8 cellular contexts compared by ENCODE assay signal in genomic region chr22:30435674-30436126, GRCh38. TPM values are rescaled to one million over a fixed set of nuclear protein-coding genes. Genes with fewer than 3 reads are reported as not detected.
DNase-seq lines count a peak whose midpoint lies in the region; ATAC-seq and TF ChIP-seq lines count a peak whose summit lies in the region.

No MANE protein-coding gene starts in this region.

- H3K4me3 Mint-ChIP-seq in CD4-positive, CD25-positive, alpha-beta regulatory T cell: peak overlapping the region; percentile 79 to 87 (median 83)

- no peaks in the 10 kb centered on the region for H4K20me1 ChIP-seq in OCI-LY7 (ENCODE audit: insufficient read depth, low read length)

- POLR2A ChIA-PET in OCI-LY7 (lab: Charles Lee): interaction anchor here (0.6 to 6.6 kb wide), 4 partner anchors 11 to 1554 kb away, joined by 3 to 48 read pairs (median 4); partner anchors contain the start of gene MTFP1

- peaks cover 7 to 24% (median 10%) of the 10 kb centered on the region in 4 donors for H3K4me1 Mint-ChIP-seq in CD4-positive, CD25-positive, alpha-beta regulatory T cell

- peak overlapping the region; percentile 78 for H3K4me2 ChIP-seq in OCI-LY7 (ENCODE audit: low read length)

- peak; percentile 90 to 92 for ATAC-seq in CD4-positive, CD25-positive, alpha-beta regulatory T cell (ENCODE audit: low read depth in 2 of 2)
- ATAC-seq in HG02840 (IDR thresholded peaks at IDR 0.05; ENCODE audit: low FRiP score, unreplicated experiment) (no peak), GM21390 (IDR thresholded peaks at IDR 0.05; ENCODE audit: unreplicated experiment) (no peak)

- intact Hi-C loops in OCI-LY7 (cut with micrococcal nuclease; ENCODE audit: unreplicated experiment): loop anchor here (1.0 to 5.0 kb wide), 3 partner anchors 9 to 857 kb away; partner anchors contain the start of genes PIK3IP1 and TCN2

- H3K4me3 ChIP-seq in CD4-positive, CD25-positive, alpha-beta regulatory T cell (ENCODE audit: low read depth, low read length): peak overlapping the region; percentile 61
- H3K4me3 ChIP-seq in OCI-LY7 (ENCODE audit: low read depth, low read length, poor library complexity, severe bottlenecking): peak overlapping the region; percentile 63
- H3K4me3 ChIP-seq in neuron (ENCODE audit: low read length): no peak overlapping the region

- peaks cover 10% of the 10 kb centered on the region for H3K4me1 ChIP-seq in CD4-positive, CD25-positive, alpha-beta regulatory T cell (ENCODE audit: control insufficient read depth, insufficient read depth, low read length, poor library complexity, severe bottlenecking)
- H3K4me1 ChIP-seq in OCI-LY7 (ENCODE audit: insufficient read depth, low read length, poor library complexity, severe bottlenecking) (peaks cover 25% of the 10 kb centered on the region), neuron (ENCODE audit: insufficient read depth, low read length) (no peaks in the 10 kb centered on the region)

- peak; percentile 67 for TF ChIP-seq CTCF in OCI-LY7 (conservative IDR thresholded peaks at IDR 0.05; ENCODE audit: low read length)

- no peaks in the 10 kb centered on the region for H3K36me3 ChIP-seq in CD4-positive, CD25-positive, alpha-beta regulatory T cell (ENCODE audit: control insufficient read depth, insufficient read depth, low read length)
- peaks cover 16% of the 10 kb centered on the region for H3K36me3 ChIP-seq in OCI-LY7 (ENCODE audit: insufficient read depth, low read length)
- H3K36me3 ChIP-seq in neuron (ENCODE audit: insufficient read depth, low read length): no peaks in the 10 kb centered on the region

- H3K27me3 ChIP-seq in CD4-positive, CD25-positive, alpha-beta regulatory T cell (ENCODE audit: control insufficient read depth, insufficient read depth, low read length): peaks cover 4% of the 10 kb centered on the region
- H3K27me3 ChIP-seq in neuron (ENCODE audit: insufficient read depth, low read length): no peaks in the 10 kb centered on the region

- H3K27ac Mint-ChIP-seq in CD4-positive, CD25-positive, alpha-beta regulatory T cell: peak overlapping the region; percentile 98 to 100 (median 100)

- H2AFZ ChIP-seq in OCI-LY7 (ENCODE audit: low read length) (peak overlapping the region; percentile 85), neuron (ENCODE audit: low read depth, low read length) (peak overlapping the region; percentile 20)

- BruUV-seq in OCI-LY7 (replicated peaks; lab: Mats Ljungman, UMichigan): no TSS peak

- H3K9me3 ChIP-seq in CD4-positive, CD25-positive, alpha-beta regulatory T cell (ENCODE audit: control insufficient read depth in 2 of 2, low read length in 2 of 2): peaks cover 2 to 11% of the 10 kb centered on the region in 2 experiments
- H3K9me3 ChIP-seq in OCI-LY7 (ENCODE audit: low read length): no peaks in the 10 kb centered on the region
- H3K9me3 ChIP-seq in neuron (ENCODE audit: low read length): peaks cover 2% of the 10 kb centered on the region

- H3K9me3 Mint-ChIP-seq in CD4-positive, CD25-positive, alpha-beta regulatory T cell: peaks cover 0 to 16% (median 5%) of the 10 kb centered on the region in 7 donors

- no peaks in the 10 kb centered on the region for H3K9me2 ChIP-seq in OCI-LY7 (ENCODE audit: insufficient read depth, low read length)

- H3K79me2 ChIP-seq in OCI-LY7 (ENCODE audit: insufficient read depth, low read depth, low read length): no peaks in the 10 kb centered on the region

- peak; percentile 83 to 93 (median 89) for DNase-seq in CD4-positive, CD25-positive, alpha-beta regulatory T cell
- DNase-seq in OCI-LY7 (ENCODE audit: low spot score): peak; percentile 90
- DNase-seq in activated gamma-delta T cell (lab: John Stamatoyannopoulos, UW): peak; percentile 62
- no peak for DNase-seq in NCI-H1105 treated with DMSO at 0.1 percent for 48 hours (lab: John Stamatoyannopoulos, UW)
- no peak for DNase-seq in middle frontal gyrus (ENCODE audit: extremely low spot score, low spot score)

- H3K36me3 Mint-ChIP-seq in CD4-positive, CD25-positive, alpha-beta regulatory T cell: peaks cover 4% of the 10 kb centered on the region

- CTCF ChIA-PET in OCI-LY7 (lab: Charles Lee; ENCODE audit: unreplicated experiment): interaction anchor here (1.0 to 2.1 kb wide), 3 partner anchors 9 to 12 kb away, joined by 5 to 6 read pairs (median 5); no protein-coding TSS in a partner anchor

- peaks cover 41% of the 10 kb centered on the region for H3K27me3 Mint-ChIP-seq in CD4-positive, CD25-positive, alpha-beta regulatory T cell

- H3K27ac ChIP-seq in CD4-positive, CD25-positive, alpha-beta regulatory T cell (ENCODE audit: insufficient read depth, low read length, poor library complexity, severe bottlenecking): peak overlapping the region; percentile 96
- H3K27ac ChIP-seq in OCI-LY7 (ENCODE audit: low read depth, low read length, poor library complexity, severe bottlenecking): peak overlapping the region; percentile 67

RNA-seq across cellular contexts. Expression of gene MTFP1, which starts 10.1 kb away (rescaled TPM):
- total RNA-seq in CD4-positive, CD25-positive, alpha-beta regulatory T cell: 111 TPM
- 10 to 100 TPM; 38.3 to 48.9 (median 43.8) TPM for polyA plus RNA-seq in CD4-positive, CD25-positive, alpha-beta regulatory T cell
- total RNA-seq in OCI-LY7 (2014; rRNA removed; shearing (Covaris generic)): 70.5 and 81.9 TPM in 2 replicates
- total RNA-seq in OCI-LY7 (2022): 63.6 and 83.2 TPM in 2 replicates

RNA-seq across cellular contexts. Expression of gene SEC14L3, which starts 36.1 kb away (rescaled TPM):
- not detected for total RNA-seq in CD4-positive, CD25-positive, alpha-beta regulatory T cell
- not detected for polyA plus RNA-seq in CD4-positive, CD25-positive, alpha-beta regulatory T cell
- total RNA-seq in OCI-LY7 (2014; rRNA removed; shearing (Covaris generic)): not detected in 2 replicates
- total RNA-seq in OCI-LY7 (2022): not detected in 2 replicates

RNA-seq across cellular contexts. Expression of gene SEC14L2, which starts 38.9 kb away (rescaled TPM):
- total RNA-seq in CD4-positive, CD25-positive, alpha-beta regulatory T cell: 69.0 TPM
- 1 to 10 TPM; 3.1 to 5.8 (median 3.7) TPM for polyA plus RNA-seq in CD4-positive, CD25-positive, alpha-beta regulatory T cell
- total RNA-seq in OCI-LY7 (2014; rRNA removed; shearing (Covaris generic)): 0.22 and 0.31 TPM in 2 replicates
- total RNA-seq in OCI-LY7 (2022): 0.11 and 0.18 TPM in 2 replicates

RNA-seq across cellular contexts. Expression of gene RNF215, which starts 48.5 kb away (rescaled TPM):
- total RNA-seq in CD4-positive, CD25-positive, alpha-beta regulatory T cell: 13.1 TPM
- polyA plus RNA-seq in CD4-positive, CD25-positive, alpha-beta regulatory T cell: under 1 TPM; 0.23 to 0.50 (median 0.42) TPM
- 6.9 and 8.0 TPM in 2 replicates for total RNA-seq in OCI-LY7 (2014; rRNA removed; shearing (Covaris generic))
- 12.3 and 13.8 TPM in 2 replicates for total RNA-seq in OCI-LY7 (2022)

Comparison
In these comparisons a context has a peak if more than half of its experiments do, and no peak if none do; other contexts are left out.
1. ATAC-seq: peak in CD4-positive, CD25-positive, alpha-beta regulatory T cell (2 of 2); none in HG02840 (single experiment) and GM21390 (single experiment).
2. DNase-seq: peak in CD4-positive, CD25-positive, alpha-beta regulatory T cell (3 of 3), OCI-LY7 (single experiment) and activated gamma-delta T cell (single experiment); none in NCI-H1105 treated with DMSO at 0.1 percent for 48 hours (single experiment) and middle frontal gyrus (single experiment).
3. RNA of gene SEC14L2, which starts 38.9 kb away (total RNA-seq): 69.0 TPM in CD4-positive, CD25-positive, alpha-beta regulatory T cell (single experiment); 0.11 to 0.31 TPM in OCI-LY7; every median in the first group is over 10 times any median in the second.